In the genomic region with DNA sequence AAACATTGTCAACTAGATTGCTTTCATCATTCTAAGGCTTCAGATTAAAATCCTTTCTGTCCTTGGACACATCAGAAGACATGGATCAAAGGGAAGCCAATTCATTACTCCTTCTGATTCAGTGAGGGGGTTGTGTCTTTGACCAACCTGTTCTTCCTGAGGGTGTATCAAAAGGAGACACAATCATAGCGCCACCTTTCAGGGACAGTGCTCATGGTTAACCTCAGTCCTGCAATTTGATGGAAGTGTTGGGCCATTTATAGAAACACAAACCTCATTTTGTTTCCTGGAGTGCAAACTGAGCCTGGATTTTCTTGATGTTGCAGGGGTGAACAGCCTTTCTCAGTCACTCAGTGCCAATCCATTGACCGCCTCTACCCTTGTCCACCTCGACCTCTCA, we compare ENCODE assay signal across 24 cellular contexts.
"Had no signal": no experiment of that assay in that cellular context is flagged by ENCODE, and none has a peak within 500 bp of the region (broad histone marks: within the 10 kb centered on the region; RNA-seq: fewer than 3 reads in every experiment).

No MANE protein-coding gene starts in this region.

- ATAC-seq: gastrocnemius medialis; naive thymus-derived CD8-positive, alpha-beta T cell; sciatic nerve; stimulated activated effector memory CD8-positive, alpha-beta T cell treated with anti-CD3 and anti-CD28 coated beads, Interleukin-12 subunit alpha, Interleukin-12 subunit beta, amount 100 ng/mL, for 72 hours; stimulated activated naive CD8-positive, alpha-beta T cell treated with anti-CD3 and anti-CD28 coated beads, Interleukin-15, amount 100 ng/mL, for 72 hours had no signal

- H3K36me3 Mint-ChIP-seq: activated naive CD4-positive, alpha-beta T cell treated with anti-CD3 and anti-CD28 coated beads, Interleukin-2, amount 10 ng/mL, durations not matched to agents 7 days and 5 days; neural progenitor cell; stimulated activated effector memory CD8-positive, alpha-beta T cell treated with anti-CD3 and anti-CD28 coated beads, Interleukin-12 subunit alpha, Interleukin-12 subunit beta, amount 100 ng/mL, for 72 hours had no signal

- H3K4me1 ChIP-seq: gastrocnemius medialis had no signal

- H3K4me3 ChIP-seq: coronary artery, esophagus muscularis mucosa, gastrocnemius medialis, left ventricle myocardium inferior, neural progenitor cell, tibial artery had no signal

- FAIRE-seq: bronchial epithelial cell, small intestine had no signal

- H2AFZ ChIP-seq: neural progenitor cell had no signal

- DNase-seq: activated B cell treated with CpG ODN at 0.5 μM for 24 hours; activated CD4-positive, alpha-beta T cell treated with anti-CD3 and anti-CD28 coated beads for 4 hours; activated CD4-positive, alpha-beta T cell treated with anti-CD3 and anti-CD28 coated beads, Interleukin-2, amount 50 U/mL, for 48 hours; activated CD8-positive, alpha-beta memory T cell treated with anti-CD3 and anti-CD28 coated beads, Interleukin-2, amount 50 U/mL, for 48 hours; activated effector memory CD4-positive, alpha-beta T cell treated with Interleukin-2 at 50 U/mL for 16 hours; activated naive CD4-positive, alpha-beta T cell treated with anti-CD3 and anti-CD28 coated beads, Interleukin-2, amount 10 ng/mL, durations not matched to agents 7 days and 5 days; activated T-cell treated with anti-CD3 and anti-CD28 coated beads, Interleukin-2, amount 50 U/mL, for 48 hours; amygdala; cerebellar nuclear complex; gastrocnemius medialis; hippocampal formation; left ventricle myocardium inferior; naive thymus-derived CD8-positive, alpha-beta T cell; posterior cingulate gyrus; small intestine; stimulated activated CD4-positive, alpha-beta T cell treated with anti-CD3 and anti-CD28 coated beads, Interleukin-2, amount 100 ng/mL, for 24 hours; stimulated activated naive CD8-positive, alpha-beta T cell treated with anti-CD3 and anti-CD28 coated beads, Interleukin-15, amount 100 ng/mL, for 72 hours; tibial artery had no signal

- H3K4me2 ChIP-seq: neural progenitor cell had no signal

- H3K9ac ChIP-seq: neural progenitor cell had no signal

- H3K27ac ChIP-seq: coronary artery, esophagus muscularis mucosa, gastrocnemius medialis, left ventricle myocardium inferior, neural progenitor cell, tibial artery had no signal

- H3K27me3 ChIP-seq: esophagus muscularis mucosa, gastrocnemius medialis, neural progenitor cell, tibial artery had no signal

- H3K36me3 ChIP-seq: esophagus muscularis mucosa, gastrocnemius medialis, left ventricle myocardium inferior, neural progenitor cell had no signal

- H3K4me1 Mint-ChIP-seq: stimulated activated effector memory CD8-positive, alpha-beta T cell treated with anti-CD3 and anti-CD28 coated beads, Interleukin-12 subunit alpha, Interleukin-12 subunit beta, amount 100 ng/mL, for 72 hours had no signal

- H3K27me3 Mint-ChIP-seq: activated B cell treated with CpG ODN at 0.5 μM for 24 hours; activated naive CD4-positive, alpha-beta T cell treated with anti-CD3 and anti-CD28 coated beads, Interleukin-2, amount 10 ng/mL, durations not matched to agents 7 days and 5 days; naive thymus-derived CD8-positive, alpha-beta T cell; stimulated activated naive CD8-positive, alpha-beta T cell treated with anti-CD3 and anti-CD28 coated beads, Interleukin-15, amount 100 ng/mL, for 72 hours had no signal

- H3K9me3 Mint-ChIP-seq: activated B cell treated with CpG ODN at 0.5 μM for 24 hours; activated naive CD4-positive, alpha-beta T cell treated with anti-CD3 and anti-CD28 coated beads, Interleukin-2, amount 10 ng/mL, durations not matched to agents 7 days and 5 days; naive thymus-derived CD8-positive, alpha-beta T cell; neural progenitor cell; stimulated activated effector memory CD8-positive, alpha-beta T cell treated with anti-CD3 and anti-CD28 coated beads, Interleukin-12 subunit alpha, Interleukin-12 subunit beta, amount 100 ng/mL, for 72 hours; stimulated activated naive CD8-positive, alpha-beta T cell treated with anti-CD3 and anti-CD28 coated beads, Interleukin-15, amount 100 ng/mL, for 72 hours had no signal

- H3K27ac Mint-ChIP-seq: activated B cell treated with CpG ODN at 0.5 μM for 24 hours; activated naive CD4-positive, alpha-beta T cell treated with anti-CD3 and anti-CD28 coated beads, Interleukin-2, amount 10 ng/mL, durations not matched to agents 7 days and 5 days; neural progenitor cell; stimulated activated effector memory CD8-positive, alpha-beta T cell treated with anti-CD3 and anti-CD28 coated beads, Interleukin-12 subunit alpha, Interleukin-12 subunit beta, amount 100 ng/mL, for 72 hours had no signal

- H3K4me3 Mint-ChIP-seq: activated B cell treated with CpG ODN at 0.5 μM for 24 hours; activated naive CD4-positive, alpha-beta T cell treated with anti-CD3 and anti-CD28 coated beads, Interleukin-2, amount 10 ng/mL, durations not matched to agents 7 days and 5 days; naive thymus-derived CD8-positive, alpha-beta T cell; neural progenitor cell; stimulated activated effector memory CD8-positive, alpha-beta T cell treated with anti-CD3 and anti-CD28 coated beads, Interleukin-12 subunit alpha, Interleukin-12 subunit beta, amount 100 ng/mL, for 72 hours; stimulated activated naive CD8-positive, alpha-beta T cell treated with anti-CD3 and anti-CD28 coated beads, Interleukin-15, amount 100 ng/mL, for 72 hours had no signal

- H3K9me3 ChIP-seq: esophagus muscularis mucosa, gastrocnemius medialis, left ventricle myocardium inferior, tibial artery had no signal
